In genomic region chr10:100637785-100638184, GRCh38 we compare ENCODE assay signal across 9 cellular contexts.
DNase-seq lines count a peak whose midpoint lies in the region; ATAC-seq and TF ChIP-seq lines count a peak whose summit lies in the region.
"Had no signal": no experiment of that assay in that cellular context is flagged by ENCODE, and none has a peak within 500 bp of the region (broad histone marks: within the 10 kb centered on the region; RNA-seq: fewer than 3 reads in every experiment).

No MANE protein-coding gene starts in this region.

- H3K9me3 ChIP-seq in Peyer's patch = no peaks in the 10 kb centered on the region

- no peak for DNase-seq in AG10803 (ENCODE audit: low read depth)
- peak; percentile 53 for DNase-seq in GM13976 (ENCODE audit: low spot score)
- DNase-seq in SK-MEL-5 (ENCODE audit: low read depth, low spot score) = peak; percentile 60
- peak; percentile 82 for DNase-seq in iPS-NIHi11 (ENCODE audit: low spot score)
- DNase-seq in omental fat pad (ENCODE audit: low spot score) = no peak
- DNase-seq in SW 1271 (lab: John Stamatoyannopoulos, UW) = no peak
- DNase-seq in Peyer's patch = no peak
- DNase-seq: NCI-H1105 had no signal

- TF ChIP-seq POLR2A in Peyer's patch (IDR thresholded peaks at IDR 0.05) = no peak

- H3K4me1 ChIP-seq in Peyer's patch = no peaks in the 10 kb centered on the region

- in situ Hi-C loops in GM13976 (cut with MboI; ENCODE audit: low sequenced_read_pairs, unreplicated experiment) = no loop called here
- in situ Hi-C loops in SK-MEL-5 (cut with HindIII; ENCODE audit: low pct_unique_long_range_greater_than_20kb, low sequenced_read_pairs) = no loop called here

- TF ChIP-seq CTCF in AG10803 (conservative IDR thresholded peaks at IDR 0.05; ENCODE audit: low read length) = peak; percentile 36
- TF ChIP-seq CTCF in GM13976 (IDR thresholded peaks at IDR 0.05; ENCODE audit: borderline replicate concordance, control extremely low read depth, extremely low read depth, insufficient read depth, missing control alignments) = peak; percentile 17
- TF ChIP-seq CTCF in omental fat pad (IDR thresholded peaks at IDR 0.05) = no peak
- no peak for TF ChIP-seq CTCF in Peyer's patch (IDR thresholded peaks at IDR 0.05)

- no peaks in the 10 kb centered on the region for H3K27me3 ChIP-seq in Peyer's patch

- no peak overlapping the region for H3K4me3 ChIP-seq in AG10803 (ENCODE audit: low read length)
- no peak overlapping the region for H3K4me3 ChIP-seq in Peyer's patch

- H3K27ac ChIP-seq in Peyer's patch = no peak overlapping the region

- H3K36me3 ChIP-seq in Peyer's patch = no peaks in the 10 kb centered on the region

- no peak for ATAC-seq in omental fat pad (ENCODE audit: low FRiP score)
- ATAC-seq in HG03520 (IDR thresholded peaks at IDR 0.05; ENCODE audit: unreplicated experiment) = no peak

Comparison
In these comparisons a context has a peak if more than half of its experiments do, and no peak if none do; other contexts are left out.
1. DNase-seq: peak in GM13976 (single experiment), SK-MEL-5 (single experiment) and iPS-NIHi11 (single experiment); none in AG10803 (single experiment), omental fat pad (single experiment), SW 1271 (0 of 2) and Peyer's patch (0 of 3).
2. CTCF ChIP-seq: peak in AG10803 (single experiment) and GM13976 (single experiment); none in omental fat pad (0 of 3) and Peyer's patch (0 of 6).